17 cellular contexts compared by ENCODE assay signal in genomic region chr11:83613767-83614121, GRCh38.
A peak's percentile ranks its signal among the peaks of the same experiment; 100 is the strongest.
DNase-seq lines count a peak whose midpoint lies in the region; ATAC-seq, FAIRE-seq and TF ChIP-seq lines count a peak whose summit lies in the region.
"Had no signal": no experiment of that assay in that cellular context is flagged by ENCODE, and none has a peak within 500 bp of the region (broad histone marks: within the 10 kb centered on the region; RNA-seq: fewer than 3 reads in every experiment).

No MANE protein-coding gene starts in this region.

- TF ChIP-seq RAD21 in HepG2 (CRISPR knock-in tag; IDR thresholded peaks at IDR 0.05) = no peak

- 0% methylated on average over 2 of the region's 2 CpGs for WGBS in HepG2 (ENCODE audit: low lambda C conversion rate)

- no peak overlapping the region for H3K4me2 ChIP-seq in MM.1S (ENCODE audit: low read depth, low read length)
- H3K4me2 ChIP-seq in HepG2 (ENCODE audit: low read depth, low read length) = no peak overlapping the region

- TF ChIP-seq CTCF in MM.1S (IDR thresholded peaks at IDR 0.05; ENCODE audit: low read length) (no peak), HepG2 (CRISPR knock-in tag; IDR thresholded peaks at IDR 0.05) (no peak)

- TF ChIP-seq EP300 in HepG2 (IDR thresholded peaks at IDR 0.05; ENCODE audit: low read depth in 2 of 2, low read length in 2 of 2) (no peak), HepG2 (CRISPR knock-in tag; IDR thresholded peaks at IDR 0.05; ENCODE audit: borderline replicate concordance) (no peak)

- H3K79me2 ChIP-seq in MM.1S (ENCODE audit: low read length) (no peaks in the 10 kb centered on the region), HepG2 (ENCODE audit: insufficient read depth, low read length) (no peaks in the 10 kb centered on the region)

- CTCF ChIA-PET in HepG2 (lab: Yijun Ruan, JAX; ENCODE audit: low intra/inter-chr PET ratio, low total read pairs) = no interaction called here

- H3K9me3 ChIP-seq in MM.1S (replicated peaks; ENCODE audit: insufficient read depth, low read length) (no peaks in the 10 kb centered on the region), HepG2 (ENCODE audit: low read length) (no peaks in the 10 kb centered on the region)
- H3K9me3 ChIP-seq: heart left ventricle had no signal

- intact Hi-C loops in HepG2 (cut with micrococcal nuclease; ENCODE audit: unreplicated experiment) = no loop called here

- no peaks in the 10 kb centered on the region for H4K20me1 ChIP-seq in MM.1S (ENCODE audit: insufficient read depth, low read length)
- no peaks in the 10 kb centered on the region for H4K20me1 ChIP-seq in HepG2 (ENCODE audit: insufficient read depth, low read length)

- in situ Hi-C loops in HepG2 (cut with HindIII; ENCODE audit: extremely low pct_ligation_motif_present, low pct_unique_long_range_greater_than_20kb) = no loop called here

- no peaks in the 10 kb centered on the region for H3K27me3 ChIP-seq in MM.1S (replicated peaks; ENCODE audit: insufficient read depth, low read length)
- no peaks in the 10 kb centered on the region for H3K27me3 ChIP-seq in HepG2 (ENCODE audit: control insufficient read depth in 1 of 2, insufficient read depth in 2 of 2, low read length in 2 of 2)
- H3K27me3 ChIP-seq: heart left ventricle had no signal

- TF ChIP-seq POLR2A in HepG2 (IDR thresholded peaks at IDR 0.05; ENCODE audit: insufficient read depth in 1 of 2, low read depth in 2 of 2, low read length in 2 of 2) = no peak

- DNase-seq in cerebellar nuclear complex (lab: John Stamatoyannopoulos, UW) = no peak
- DNase-seq in MM.1S = no peak
- no peak for DNase-seq in SHP77 treated with DMSO at 0.1 percent for 48 hours (lab: John Stamatoyannopoulos, UW)
- DNase-seq in HepG2 (ENCODE audit: low spot score) = no peak
- DNase-seq: activated naive CD8-positive, alpha-beta T cell treated with anti-CD3 and anti-CD28 coated beads for 36 hours; caudate nucleus; heart left ventricle; natural killer cell; NCI-H1048; NCI-H526 treated with DMSO at 0.1 percent for 48 hours; retina; stimulated activated CD4-positive, alpha-beta T cell treated with anti-CD3 and anti-CD28 coated beads, Interleukin-4, amount 100 ng/mL, for 24 hours had no signal

- no peak overlapping the region for H3K4me3 ChIP-seq in MM.1S (ENCODE audit: low read length)
- no peak overlapping the region for H3K4me3 ChIP-seq in HepG2 (replicated peaks in 1 of 3; ENCODE audit: insufficient read depth in 1 of 3, low read depth in 2 of 3, low read length in 3 of 3)
- H3K4me3 ChIP-seq: heart left ventricle had no signal

- no peak for FAIRE-seq in HepG2 (lab: Jason Lieb, UNC)
- FAIRE-seq: GM19239 had no signal

- no peaks in the 10 kb centered on the region for H3K9me2 ChIP-seq in MM.1S (replicated peaks; ENCODE audit: insufficient read depth, low read length)

- H3K36me3 ChIP-seq in MM.1S (replicated peaks; ENCODE audit: insufficient read depth, low read length) (no peaks in the 10 kb centered on the region), HepG2 (replicated peaks in 1 of 2; ENCODE audit: control insufficient read depth in 1 of 2, insufficient read depth in 2 of 2, low read length in 2 of 2) (no peaks in the 10 kb centered on the region)
- H3K36me3 ChIP-seq: heart left ventricle had no signal

- H3F3A ChIP-seq in MM.1S (ENCODE audit: insufficient read depth, low read length) = no peaks in the 10 kb centered on the region

- H3K9ac ChIP-seq in MM.1S (ENCODE audit: low read length) (no peak overlapping the region), HepG2 (ENCODE audit: insufficient read depth, low read depth, low read length) (no peak overlapping the region)

- H3K27ac ChIP-seq in MM.1S (ENCODE audit: low read length) (no peak overlapping the region), HepG2 (ENCODE audit: extremely low read length, insufficient read depth, low read length) (no peak overlapping the region)
- H3K27ac ChIP-seq: heart left ventricle had no signal

- ATAC-seq in GM18858 (IDR thresholded peaks at IDR 0.05; ENCODE audit: unreplicated experiment) (peak; percentile 24), GM21447 (IDR thresholded peaks at IDR 0.05; ENCODE audit: unreplicated experiment) (peak; percentile 36), HG02973 (IDR thresholded peaks at IDR 0.05; ENCODE audit: unreplicated experiment) (peak; percentile 27), HG03565 (IDR thresholded peaks at IDR 0.05; ENCODE audit: unreplicated experiment) (peak; percentile 20), HepG2 (no peak)
- ATAC-seq: heart left ventricle, natural killer cell had no signal

- POLR2A ChIA-PET in HepG2 (lab: Yijun Ruan, JAX) = no interaction called here

- no peaks in the 10 kb centered on the region for H3K4me1 ChIP-seq in MM.1S (ENCODE audit: low read length)
- no peaks in the 10 kb centered on the region for H3K4me1 ChIP-seq in HepG2 (ENCODE audit: insufficient read depth, low read length)
- H3K4me1 ChIP-seq: heart left ventricle had no signal

- H2AFZ ChIP-seq in MM.1S (ENCODE audit: low read length) (no peak overlapping the region), HepG2 (ENCODE audit: low read length) (no peak overlapping the region)

- BruUV-seq in HepG2 (replicated peaks; lab: Mats Ljungman, UMichigan) = no TSS peak

TF ChIP-seq in HepG2, 621 proteins besides CTCF, POLR2A, EP300 and RAD21 (continues in another document):
- no peak for TF ChIP-seq ZNF839 (CRISPR knock-in tag; IDR thresholded peaks at IDR 0.05; ENCODE audit: borderline replicate concordance)
- TF ChIP-seq MAFK (conservative IDR thresholded peaks at IDR 0.05 in 1 of 2, IDR thresholded peaks at IDR 0.05 in 1 of 2; ENCODE audit: low read length in 2 of 2) = no peak
- no peak for TF ChIP-seq U2AF2 (IDR thresholded peaks at IDR 0.05; ENCODE audit: low read depth, low read length)
- no peak for TF ChIP-seq ZNF136 (CRISPR knock-in tag; IDR thresholded peaks at IDR 0.05; ENCODE audit: low read depth)
- TF ChIP-seq TARDBP (CRISPR knock-in tag; IDR thresholded peaks at IDR 0.05) = no peak
- TF ChIP-seq, protein P1, sequence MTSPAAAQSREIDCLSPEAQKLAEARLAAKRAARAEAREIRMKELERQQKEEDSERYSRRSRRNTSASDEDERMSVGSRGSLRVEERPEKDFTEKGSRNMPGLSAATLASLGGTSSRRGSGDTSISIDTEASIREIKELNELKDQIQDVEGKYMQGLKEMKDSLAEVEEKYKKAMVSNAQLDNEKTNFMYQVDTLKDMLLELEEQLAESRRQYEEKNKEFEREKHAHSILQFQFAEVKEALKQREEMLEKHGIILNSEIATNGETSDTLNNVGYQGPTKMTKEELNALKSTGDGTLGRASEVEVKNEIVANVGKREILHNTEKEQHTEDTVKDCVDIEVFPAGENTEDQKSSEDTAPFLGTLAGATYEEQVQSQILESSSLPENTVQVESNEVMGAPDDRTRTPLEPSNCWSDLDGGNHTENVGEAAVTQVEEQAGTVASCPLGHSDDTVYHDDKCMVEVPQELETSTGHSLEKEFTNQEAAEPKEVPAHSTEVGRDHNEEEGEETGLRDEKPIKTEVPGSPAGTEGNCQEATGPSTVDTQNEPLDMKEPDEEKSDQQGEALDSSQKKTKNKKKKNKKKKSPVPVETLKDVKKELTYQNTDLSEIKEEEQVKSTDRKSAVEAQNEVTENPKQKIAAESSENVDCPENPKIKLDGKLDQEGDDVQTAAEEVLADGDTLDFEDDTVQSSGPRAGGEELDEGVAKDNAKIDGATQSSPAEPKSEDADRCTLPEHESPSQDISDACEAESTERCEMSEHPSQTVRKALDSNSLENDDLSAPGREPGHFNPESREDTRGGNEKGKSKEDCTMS (CRISPR knock-in tag; conservative IDR thresholded peaks at IDR 0.05) = no peak
- TF ChIP-seq ARNT (IDR thresholded peaks at IDR 0.05) = no peak
- no peak for TF ChIP-seq TMF1 (CRISPR knock-in tag; IDR thresholded peaks at IDR 0.05; ENCODE audit: low read depth)
- TF ChIP-seq TBX2 (CRISPR knock-in tag; IDR thresholded peaks at IDR 0.05; ENCODE audit: borderline replicate concordance) = no peak
- TF ChIP-seq, protein P2, sequence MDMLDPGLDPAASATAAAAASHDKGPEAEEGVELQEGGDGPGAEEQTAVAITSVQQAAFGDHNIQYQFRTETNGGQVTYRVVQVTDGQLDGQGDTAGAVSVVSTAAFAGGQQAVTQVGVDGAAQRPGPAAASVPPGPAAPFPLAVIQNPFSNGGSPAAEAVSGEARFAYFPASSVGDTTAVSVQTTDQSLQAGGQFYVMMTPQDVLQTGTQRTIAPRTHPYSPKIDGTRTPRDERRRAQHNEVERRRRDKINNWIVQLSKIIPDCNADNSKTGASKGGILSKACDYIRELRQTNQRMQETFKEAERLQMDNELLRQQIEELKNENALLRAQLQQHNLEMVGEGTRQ (IDR thresholded peaks at IDR 0.05; ENCODE audit: low read depth, low read length) = no peak
- TF ChIP-seq, protein P2 (CRISPR knock-in tag; IDR thresholded peaks at IDR 0.05; ENCODE audit: borderline replicate concordance) = no peak
- TF ChIP-seq RFXANK (CRISPR knock-in tag; IDR thresholded peaks at IDR 0.05) = no peak
- no peak for TF ChIP-seq ZNF709 (CRISPR knock-in tag; IDR thresholded peaks at IDR 0.05)
- no peak for TF ChIP-seq SNRNP70 (IDR thresholded peaks at IDR 0.05; ENCODE audit: low read depth, low read length)
- TF ChIP-seq CSRNP2 (CRISPR knock-in tag; conservative IDR thresholded peaks at IDR 0.05; ENCODE audit: low read depth) = no peak
- TF ChIP-seq ZSCAN21 (CRISPR knock-in tag; IDR thresholded peaks at IDR 0.05; ENCODE audit: borderline replicate concordance) = no peak
